ENCODE assay signal across 1 cellular context in the genomic region with DNA sequence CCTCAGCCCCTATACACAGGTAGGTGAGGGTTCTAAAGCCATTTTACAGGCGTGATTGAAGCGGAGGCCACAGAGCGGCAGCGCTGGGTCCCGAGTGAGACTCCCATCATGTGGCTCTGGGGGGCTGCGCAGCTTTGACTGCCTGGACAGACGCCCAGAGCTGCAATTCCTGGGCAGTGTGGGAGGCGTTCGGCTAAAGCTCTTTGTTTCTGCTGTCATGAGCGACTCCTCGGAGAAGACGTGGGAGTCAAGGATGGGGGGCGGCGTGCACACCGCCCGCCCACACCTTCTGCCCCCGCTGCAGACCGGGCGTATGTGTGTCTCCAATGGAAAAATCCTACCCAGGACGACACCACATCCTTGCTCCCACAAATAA.
TF ChIP-seq lines count a peak whose summit lies in the region.

No MANE protein-coding gene starts in this region.

TF ChIP-seq in neural cell, 6 proteins besides CTCF, POLR2A, EP300 and RAD21 (continued from another document):
- peak; percentile 70 for TF ChIP-seq POLR2AphosphoS5 (IDR thresholded peaks at IDR 0.05)
